1 cellular context compared by ENCODE assay signal in the genomic region with DNA sequence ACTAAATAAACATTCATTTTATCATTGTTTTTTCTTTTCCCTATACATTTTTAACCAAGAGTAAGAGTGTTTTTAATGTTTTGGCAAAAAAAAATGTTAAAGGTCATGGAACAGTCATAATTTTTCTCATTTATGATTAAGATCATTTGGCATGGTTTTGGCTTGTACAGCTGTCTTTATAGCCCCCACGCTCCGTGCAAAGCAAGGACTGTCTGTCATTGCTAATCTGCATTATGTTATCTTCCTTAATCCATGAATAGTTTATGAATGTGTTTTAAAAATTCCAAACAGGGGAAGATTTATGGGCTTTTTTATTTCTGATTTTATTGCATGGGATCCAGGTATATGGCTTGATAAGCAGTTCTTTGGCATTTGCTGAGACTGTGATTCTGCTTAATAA.
TF ChIP-seq lines count a peak whose summit lies in the region.

No MANE protein-coding gene starts in this region.

TF ChIP-seq in SK-N-SH, 30 proteins besides CTCF, POLR2A, EP300 and RAD21:
- TF ChIP-seq, protein P1, sequence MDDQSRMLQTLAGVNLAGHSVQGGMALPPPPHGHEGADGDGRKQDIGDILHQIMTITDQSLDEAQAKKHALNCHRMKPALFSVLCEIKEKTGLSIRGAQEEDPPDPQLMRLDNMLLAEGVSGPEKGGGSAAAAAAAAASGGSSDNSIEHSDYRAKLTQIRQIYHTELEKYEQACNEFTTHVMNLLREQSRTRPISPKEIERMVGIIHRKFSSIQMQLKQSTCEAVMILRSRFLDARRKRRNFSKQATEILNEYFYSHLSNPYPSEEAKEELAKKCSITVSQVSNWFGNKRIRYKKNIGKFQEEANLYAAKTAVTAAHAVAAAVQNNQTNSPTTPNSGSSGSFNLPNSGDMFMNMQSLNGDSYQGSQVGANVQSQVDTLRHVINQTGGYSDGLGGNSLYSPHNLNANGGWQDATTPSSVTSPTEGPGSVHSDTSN (IDR thresholded peaks at IDR 0.05): peak; percentile 56
- TF ChIP-seq NFIC (IDR thresholded peaks at IDR 0.05; ENCODE audit: borderline replicate concordance) (peak; percentile 57; the same call in 1 of the 2 replicates), TAF1 (IDR thresholded peaks at IDR 0.05; ENCODE audit: borderline replicate concordance, low read depth, low read length) (no peak), GABPA (IDR thresholded peaks at IDR 0.05; ENCODE audit: low read depth) (no peak), TCF12 (IDR thresholded peaks at IDR 0.05) (peak; percentile 57)
